In genomic region chr10:31536297-31536696, GRCh38 we compare ENCODE assay signal across 25 cellular contexts.
A peak's percentile ranks its signal among the peaks of the same experiment; 100 is the strongest.
DNase-seq lines count a peak whose midpoint lies in the region; ATAC-seq and TF ChIP-seq lines count a peak whose summit lies in the region.
"Had no signal": no experiment of that assay in that cellular context is flagged by ENCODE, and none has a peak within 500 bp of the region (broad histone marks: within the 10 kb centered on the region; RNA-seq: fewer than 3 reads in every experiment).

No MANE protein-coding gene starts in this region.

- no peaks in the 10 kb centered on the region for H3K36me3 Mint-ChIP-seq in CD4-positive, alpha-beta T cell (ENCODE audit: low read depth)
- H3K36me3 Mint-ChIP-seq: CD4-positive, CD25-positive, alpha-beta regulatory T cell had no signal

- no peaks in the 10 kb centered on the region for H3K36me3 ChIP-seq in effector memory CD4-positive, alpha-beta T cell (ENCODE audit: control insufficient read depth, insufficient read depth, low read length)
- H3K36me3 ChIP-seq: BE2C had no signal

- peak; percentile 74 for ATAC-seq in sciatic nerve
- ATAC-seq in CD4-positive, alpha-beta T cell (ENCODE audit: poor library complexity) = no peak
- ATAC-seq: GM12878, GM23338, HCT116, HepG2 had no signal

- H3K27ac Mint-ChIP-seq in CD4-positive, alpha-beta T cell = no peak overlapping the region
- H3K27ac Mint-ChIP-seq: CD4-positive, CD25-positive, alpha-beta regulatory T cell; GM23338 had no signal

- peaks cover 2% of the 10 kb centered on the region for H3K9me3 Mint-ChIP-seq in CD4-positive, alpha-beta T cell
- H3K9me3 Mint-ChIP-seq: GM23338 had no signal

- intact Hi-C loops in sciatic nerve (cut with DNase I) = no loop called here
- intact Hi-C loops in CD4-positive, alpha-beta T cell (cut with DNase I, micrococcal nuclease) = no loop called here

- H3K27ac ChIP-seq in CD4-positive, alpha-beta T cell (ENCODE audit: low read depth, low read length) = no peak overlapping the region
- no peak overlapping the region for H3K27ac ChIP-seq in effector memory CD4-positive, alpha-beta T cell (ENCODE audit: insufficient read depth, low read length, poor library complexity, severe bottlenecking)
- H3K27ac ChIP-seq: SK-N-MC had no signal

- POLR2A ChIA-PET in CD4-positive, alpha-beta T cell (lab: Charles Lee) = no interaction called here

- H3K27me3 Mint-ChIP-seq in CD4-positive, alpha-beta T cell = no peaks in the 10 kb centered on the region

- no peaks in the 10 kb centered on the region for H3K4me1 Mint-ChIP-seq in CD4-positive, alpha-beta T cell (ENCODE audit: low read depth)
- H3K4me1 Mint-ChIP-seq: GM23338 had no signal

- CTCF ChIA-PET in CD4-positive, alpha-beta T cell (lab: Charles Lee) = interaction anchor here (0.7 kb wide), 1 partner anchor 945 kb away, joined by 3 read pairs; no protein-coding TSS in a partner anchor

- TF ChIP-seq CTCF in fibroblast of pulmonary artery (IDR thresholded peaks at IDR 0.05; ENCODE audit: low read length, missing control alignments) = no peak
- no peak for TF ChIP-seq CTCF in CD4-positive, alpha-beta T cell (IDR thresholded peaks at IDR 0.05)

- H3K27me3 ChIP-seq in CD4-positive, alpha-beta T cell (ENCODE audit: control insufficient read depth, insufficient read depth, low read length) = no peaks in the 10 kb centered on the region
- H3K27me3 ChIP-seq in effector memory CD4-positive, alpha-beta T cell (replicated peaks; ENCODE audit: control insufficient read depth, insufficient read depth, low read length, poor library complexity, severe bottlenecking) = no peaks in the 10 kb centered on the region
- H3K27me3 ChIP-seq: BE2C had no signal

- no peak overlapping the region for H3K4me3 ChIP-seq in fibroblast of pulmonary artery (replicated peaks; ENCODE audit: low read depth, low read length)
- no peak overlapping the region for H3K4me3 ChIP-seq in effector memory CD4-positive, alpha-beta T cell (ENCODE audit: insufficient read depth, low read depth, low read length, poor library complexity, severe bottlenecking)
- H3K4me3 ChIP-seq: GM12878, GM23338, SK-N-MC had no signal

- no peaks in the 10 kb centered on the region for H3K4me1 ChIP-seq in effector memory CD4-positive, alpha-beta T cell (ENCODE audit: control insufficient read depth, insufficient read depth, low read length, poor library complexity, severe bottlenecking)
- H3K4me1 ChIP-seq: Caco-2 had no signal

- H3K9me3 ChIP-seq in CD4-positive, alpha-beta T cell (ENCODE audit: control insufficient read depth, low read length) = no peaks in the 10 kb centered on the region
- no peaks in the 10 kb centered on the region for H3K9me3 ChIP-seq in effector memory CD4-positive, alpha-beta T cell (ENCODE audit: control insufficient read depth, low read length)
- H3K9me3 ChIP-seq: BE2C had no signal

- no peak overlapping the region for H3K4me3 Mint-ChIP-seq in CD4-positive, alpha-beta T cell
- H3K4me3 Mint-ChIP-seq: CD4-positive, CD25-positive, alpha-beta regulatory T cell; GM23338 had no signal

- DNase-seq in GM03348 (ENCODE audit: low spot score) (peak; percentile 12), amniotic epithelial cell (ENCODE audit: low read depth) (peak; percentile 12), fibroblast of pulmonary artery (ENCODE audit: low read depth) (peak; percentile 22), sciatic nerve (ENCODE audit: low spot score) (no peak), HUDEP-2 (lab: John Stamatoyannopoulos, UW; ENCODE audit: unreplicated experiment in 76 of 76) (no peak)
- DNase-seq in CD4-positive, alpha-beta T cell = no peak
- no peak for DNase-seq in effector memory CD4-positive, alpha-beta T cell
- DNase-seq: BE2C; Caco-2; CD4-positive, CD25-positive, alpha-beta regulatory T cell; DMS153; GDM1; KBM-7; NCI-H1694 treated with DMSO at 0.1 percent for 48 hours; NCI-H2107; NCI-H2227 treated with DMSO at 0.1 percent for 48 hours; NCI-H510A treated with DMSO at 0.1 percent for 48 hours; NCI-H774; OCI-M1; SHP77 had no signal

Comparison
In these comparisons a context has a peak if more than half of its experiments do, and no peak if none do; other contexts are left out.
1. DNase-seq: peak in GM03348 (single experiment), amniotic epithelial cell (single experiment) and fibroblast of pulmonary artery (single experiment); none in sciatic nerve (single experiment), CD4-positive, alpha-beta T cell (0 of 10), effector memory CD4-positive, alpha-beta T cell (0 of 3) and HUDEP-2 (0 of 76).